Comparison of ENCODE assay signal across 34 cellular contexts in the genomic region with DNA sequence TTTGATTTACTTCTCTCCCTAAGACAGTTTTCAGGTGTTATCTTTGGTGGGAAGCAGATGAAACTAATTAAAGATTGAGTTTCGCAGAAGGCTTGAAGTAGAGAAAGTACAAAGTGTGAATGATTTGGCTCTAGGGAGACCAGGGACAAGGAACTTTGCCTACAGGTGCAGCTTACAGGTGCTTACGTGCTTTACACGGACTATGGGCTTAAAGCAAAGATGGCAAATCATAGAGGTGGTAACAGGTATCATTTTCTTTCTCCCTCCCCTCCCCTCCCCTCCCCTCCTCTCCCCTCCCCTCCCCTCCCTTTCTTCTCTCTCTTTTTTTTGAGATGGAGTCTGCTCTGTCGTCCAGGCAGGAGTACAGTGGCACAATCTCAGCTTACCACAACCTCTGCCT.
"Had no signal": no experiment of that assay in that cellular context is flagged by ENCODE, and none has a peak within 500 bp of the region (broad histone marks: within the 10 kb centered on the region; RNA-seq: fewer than 3 reads in every experiment).

No MANE protein-coding gene starts in this region.

- H3K4me3 ChIP-seq: MG63 had no signal

- H3K36me3 ChIP-seq: MG63 had no signal

- H3K27me3 ChIP-seq: MG63 had no signal

- H3K9me3 ChIP-seq: MG63 had no signal

- DNase-seq: Karpas-422, Kasumi-1, MG63, MM.1S, MV-4-11, NCI-H1048, NCI-H1092, NCI-H1092 treated with DMSO at 0.1 percent for 48 hours, NCI-H1105, NCI-H1105 treated with DMSO at 0.1 percent for 48 hours, NCI-H1417, NCI-H1417 treated with DMSO at 0.1 percent for 48 hours, NCI-H1436, NCI-H1436 treated with DMSO at 0.1 percent for 48 hours, NCI-H146, NCI-H1694, NCI-H1694 treated with DMSO at 0.1 percent for 48 hours, NCI-H187, NCI-H187 treated with DMSO at 0.1 percent for 48 hours, NCI-H1930, NCI-H2029, NCI-H2029 treated with DMSO at 0.1 percent for 48 hours, NCI-H2081, NCI-H2081 treated with DMSO at 0.1 percent for 48 hours, NCI-H2107, NCI-H2171, NCI-H2171 treated with DMSO at 0.1 percent for 48 hours, NCI-H2227 treated with DMSO at 0.1 percent for 48 hours, NCI-H226, NCI-H345, NCI-H446, NCI-H446 treated with DMSO at 0.1 percent for 48 hours, NCI-H510A, NCI-H510A treated with DMSO at 0.1 percent for 48 hours had no signal
